Comparison of ENCODE assay signal across 8 cellular contexts in the genomic region with DNA sequence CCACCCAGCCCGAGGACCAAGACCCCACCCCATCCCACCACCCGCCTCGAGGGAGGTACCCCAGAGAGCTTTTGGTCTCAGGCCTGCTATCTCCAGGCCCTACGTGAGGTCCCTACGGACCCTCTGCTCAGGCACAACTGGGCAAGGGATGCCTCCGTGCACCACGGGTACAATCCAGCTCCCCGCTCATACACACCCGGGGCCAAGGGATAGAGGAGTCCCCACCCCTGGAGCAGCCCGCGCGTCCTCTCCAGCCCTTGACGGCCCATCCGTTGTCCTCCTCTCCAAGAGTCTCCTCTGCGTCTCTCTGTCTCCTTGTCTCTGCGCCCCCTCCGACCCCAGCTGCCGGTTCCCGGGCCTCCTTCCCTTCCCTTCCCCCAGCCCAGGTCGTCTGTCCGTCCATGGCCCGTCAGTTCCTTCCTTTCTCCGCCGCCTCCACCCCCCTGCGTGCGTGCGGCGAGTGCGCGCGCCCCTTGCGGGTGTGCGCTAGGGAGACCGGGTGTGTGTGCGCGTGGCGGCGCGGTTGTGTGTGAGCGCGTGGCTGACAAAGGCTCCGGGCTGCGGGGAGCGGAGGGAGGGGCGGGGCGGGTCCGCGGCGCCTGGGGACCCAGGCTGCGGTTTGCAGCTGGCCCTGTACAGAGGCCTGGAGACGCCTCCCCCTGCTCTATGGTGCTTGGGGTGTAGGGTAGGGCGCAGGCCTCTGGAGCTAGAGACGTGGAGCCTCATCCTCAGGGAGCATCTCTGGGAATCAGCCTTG. TPM values are rescaled to one million over a fixed set of nuclear protein-coding genes. Genes with fewer than 3 reads are reported as not detected.
DNase-seq lines count a peak whose midpoint lies in the region; ATAC-seq lines count a peak whose summit lies in the region.

No MANE protein-coding gene starts in this region.

- under 1% methylated on average over 53 of the region's 53 CpGs for WGBS in right cardiac atrium

- H3K9me3 ChIP-seq in right cardiac atrium (ENCODE audit: control insufficient read depth, low read length): no peaks in the 10 kb centered on the region

- no peaks in the 10 kb centered on the region for H3K4me1 ChIP-seq in right cardiac atrium (ENCODE audit: control insufficient read depth, insufficient read depth, low read length)

- ATAC-seq in right cardiac atrium (peak; percentile 23 to 56), HG02588 (IDR thresholded peaks at IDR 0.05; ENCODE audit: unreplicated experiment) (no peak)

- H3K27me3 ChIP-seq in right cardiac atrium (ENCODE audit: control insufficient read depth, insufficient read depth): no peaks in the 10 kb centered on the region

- H3K27ac ChIP-seq in right cardiac atrium (ENCODE audit: low read length): peak overlapping the region; percentile 6

- peak; percentile 70 for DNase-seq in activated CD8-positive, alpha-beta memory T cell treated with anti-CD3 and anti-CD28 coated beads for 24 hours
- no peak for DNase-seq in activated CD8-positive, alpha-beta memory T cell treated with anti-CD3 and anti-CD28 coated beads, Interleukin-2, amount 50 U/mL, for 48 hours
- DNase-seq in activated T-cell treated with anti-CD3 and anti-CD28 coated beads, Interleukin-2, amount 50 U/mL, for 48 hours: peak; percentile 41 to 50
- peak; percentile 44 to 76 (median 76) for DNase-seq in right cardiac atrium
- DNase-seq in putamen (ENCODE audit: low spot score): peak; percentile 69
- no peak for DNase-seq in cerebellum (ENCODE audit: low spot score)
- no peak for DNase-seq in islet precursor cell

- peak overlapping the region; percentile 57 for H3K4me3 ChIP-seq in right cardiac atrium (ENCODE audit: low read length)

- intact Hi-C loops in right cardiac atrium (cut with DNase I): no loop called here

RNA-seq across cellular contexts. Expression of a gene that starts 0.9 kb away (rescaled TPM):
- total RNA-seq in right cardiac atrium (10 to 100 TPM in 2 of 4 donors, 1 to 10 TPM in 2; 9.6 to 12.7 (median 10.3) TPM), cerebellum (38.7 TPM)
- polyA plus RNA-seq in right cardiac atrium: 16.2 TPM

RNA-seq across cellular contexts. Expression of a gene that starts 55.6 kb away (rescaled TPM):
- 10 to 100 TPM; 18.4 to 28.5 (median 23.1) TPM for total RNA-seq in right cardiac atrium
- 15.9 TPM for polyA plus RNA-seq in right cardiac atrium
- total RNA-seq in cerebellum: 26.0 TPM

Comparison
In these comparisons a context has a peak if more than half of its experiments do, and no peak if none do; other contexts are left out.
1. DNase-seq: peak in activated CD8-positive, alpha-beta memory T cell treated with anti-CD3 and anti-CD28 coated beads for 24 hours (single experiment), activated T-cell treated with anti-CD3 and anti-CD28 coated beads, Interleukin-2, amount 50 U/mL, for 48 hours (2 of 2), right cardiac atrium (3 of 3) and putamen (single experiment); none in activated CD8-positive, alpha-beta memory T cell treated with anti-CD3 and anti-CD28 coated beads, Interleukin-2, amount 50 U/mL, for 48 hours (single experiment), cerebellum (single experiment) and islet precursor cell (single experiment).